In the genomic region with DNA sequence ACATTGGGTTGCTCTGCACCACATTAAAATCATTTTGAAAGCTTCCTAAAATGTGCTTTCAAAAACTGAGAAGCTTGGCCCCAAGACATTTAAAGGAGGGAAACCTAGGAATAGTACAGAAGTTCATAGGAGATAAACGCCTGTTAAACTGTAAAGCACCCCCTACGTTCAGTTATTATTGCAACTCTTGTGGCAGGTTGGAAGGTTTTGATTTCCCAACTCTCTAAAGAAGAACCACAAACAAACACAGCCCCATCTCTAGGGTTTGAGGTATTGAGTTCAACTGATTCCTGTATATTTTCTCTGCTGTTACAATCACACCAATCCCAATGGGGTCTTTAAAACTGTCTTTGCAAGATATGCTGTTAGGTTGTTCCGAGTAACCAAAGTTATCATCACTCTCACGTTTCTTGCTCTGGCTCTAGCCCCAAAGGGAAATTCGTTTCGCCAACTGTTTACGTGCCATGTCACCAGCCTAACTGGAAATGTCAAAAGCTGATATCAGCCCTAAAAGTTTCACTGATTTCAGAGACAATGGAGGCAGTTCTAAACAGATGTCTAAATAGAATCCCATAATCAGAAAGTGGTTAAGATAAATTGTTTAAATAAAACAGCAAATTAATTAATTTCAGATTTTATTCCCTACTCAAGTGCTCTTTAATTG, we compare ENCODE assay signal across 8 cellular contexts. TPM values are rescaled to one million over a fixed set of nuclear protein-coding genes. Genes with fewer than 3 reads are reported as not detected.
A peak's percentile ranks its signal among the peaks of the same experiment; 100 is the strongest.
DNase-seq lines count a peak whose midpoint lies in the region; ATAC-seq and TF ChIP-seq lines count a peak whose summit lies in the region.
"Had no signal": no experiment of that assay in that cellular context is flagged by ENCODE, and none has a peak within 500 bp of the region (broad histone marks: within the 10 kb centered on the region; RNA-seq: fewer than 3 reads in every experiment).

No MANE protein-coding gene starts in this region.

- no peak overlapping the region for H3K9ac ChIP-seq in MM.1S (ENCODE audit: low read length)

- TF ChIP-seq CTCF in DOHH2 (IDR thresholded peaks at IDR 0.05; ENCODE audit: low read depth, low read length, poor library complexity, severe bottlenecking): no peak
- no peak for TF ChIP-seq CTCF in MM.1S (IDR thresholded peaks at IDR 0.05; ENCODE audit: low read length)
- TF ChIP-seq CTCF in nephron (IDR thresholded peaks at IDR 0.05; ENCODE audit: unreplicated experiment in 3 of 3): no peak

- H3K27ac ChIP-seq in DOHH2 (ENCODE audit: low read depth, low read length) (no peak overlapping the region), MM.1S (ENCODE audit: low read length) (no peak overlapping the region)

- no peaks in the 10 kb centered on the region for H3K9me3 ChIP-seq in DOHH2 (ENCODE audit: control insufficient read depth, insufficient read depth, low read length)
- no peaks in the 10 kb centered on the region for H3K9me3 ChIP-seq in MM.1S (replicated peaks; ENCODE audit: insufficient read depth, low read length)

- no peak overlapping the region for H3K27ac Mint-ChIP-seq in activated naive CD8-positive, alpha-beta T cell treated with anti-CD3 and anti-CD28 coated beads, Interleukin-2, amount 10 ng/mL, durations not matched to agents 7 days and 5 days
- peak overlapping the region in 1 of 3 experiments; percentile 71 for H3K27ac Mint-ChIP-seq in nephron

- H3K36me3 ChIP-seq in DOHH2 (ENCODE audit: control insufficient read depth, low read length) (peaks cover 7% of the 10 kb centered on the region), MM.1S (replicated peaks; ENCODE audit: insufficient read depth, low read length) (no peaks in the 10 kb centered on the region)

- H3K27me3 ChIP-seq in DOHH2 (ENCODE audit: control insufficient read depth, low read length): peaks cover 6% of the 10 kb centered on the region; the same call in 1 of the 2 replicates
- H3K27me3 ChIP-seq in MM.1S (replicated peaks; ENCODE audit: insufficient read depth, low read length): no peaks in the 10 kb centered on the region

- H3K27me3 Mint-ChIP-seq in activated naive CD8-positive, alpha-beta T cell treated with anti-CD3 and anti-CD28 coated beads, Interleukin-2, amount 10 ng/mL, durations not matched to agents 7 days and 5 days: peaks cover 68% of the 10 kb centered on the region
- H3K27me3 Mint-ChIP-seq in nephron (ENCODE audit: low read depth): peaks cover 99% of the 10 kb centered on the region

- H3K4me1 ChIP-seq in DOHH2 (ENCODE audit: control insufficient read depth, low read length) (peaks cover 41% of the 10 kb centered on the region), MM.1S (ENCODE audit: low read length) (0 out of 2 replicates have a peak, but pooled peaks cover 8% of the 10 kb centered on the region)

- no peaks in the 10 kb centered on the region for H4K20me1 ChIP-seq in DOHH2 (ENCODE audit: control insufficient read depth, insufficient read depth, low read depth, low read length)
- no peaks in the 10 kb centered on the region for H4K20me1 ChIP-seq in MM.1S (ENCODE audit: insufficient read depth, low read length)

- in situ Hi-C loops in ACHN (cut with HindIII; ENCODE audit: low pct_ligation_motif_present, low pct_unique_long_range_greater_than_20kb, low sequenced_read_pairs): no loop called here

- H2AFZ ChIP-seq in MM.1S (ENCODE audit: low read length): 0 out of 2 replicates have a peak overlapping the region, but pooled peaks have one; percentile 96

- H3F3A ChIP-seq in DOHH2 (ENCODE audit: control insufficient read depth, insufficient read depth) (0 out of 2 replicates have a peak, but pooled peaks cover 6% of the 10 kb centered on the region), MM.1S (ENCODE audit: insufficient read depth, low read length) (peaks cover 6% of the 10 kb centered on the region; the same call in 1 of the 2 replicates)

- H3K4me3 ChIP-seq in DOHH2 (ENCODE audit: low read length) (peak overlapping the region; percentile 94), MM.1S (ENCODE audit: low read length) (no peak overlapping the region)

- peaks cover 8% of the 10 kb centered on the region for H3K9me3 Mint-ChIP-seq in activated naive CD8-positive, alpha-beta T cell treated with anti-CD3 and anti-CD28 coated beads, Interleukin-2, amount 10 ng/mL, durations not matched to agents 7 days and 5 days
- H3K9me3 Mint-ChIP-seq in nephron: peaks cover 3% of the 10 kb centered on the region

- H3K4me2 ChIP-seq in DOHH2 (ENCODE audit: low read length) (peak overlapping the region; percentile 97), MM.1S (ENCODE audit: low read depth, low read length) (peak overlapping the region; percentile 92; the same call in 1 of the 2 replicates)

- H3K9me2 ChIP-seq in DOHH2 (replicated peaks; ENCODE audit: control insufficient read depth, low read length): no peaks in the 10 kb centered on the region
- no peaks in the 10 kb centered on the region for H3K9me2 ChIP-seq in MM.1S (replicated peaks; ENCODE audit: insufficient read depth, low read length)

- H3K4me1 Mint-ChIP-seq in activated naive CD8-positive, alpha-beta T cell treated with anti-CD3 and anti-CD28 coated beads, Interleukin-2, amount 10 ng/mL, durations not matched to agents 7 days and 5 days: peaks cover 8% of the 10 kb centered on the region
- H3K4me1 Mint-ChIP-seq in nephron: peaks cover 9% of the 10 kb centered on the region

- POLR2A ChIA-PET in activated naive CD8-positive, alpha-beta T cell treated with anti-CD3 and anti-CD28 coated beads, Interleukin-2, amount 10 ng/mL, durations not matched to agents 7 days and 5 days (lab: Charles Lee): no interaction called here

- DNase-seq in MM.1S (no peak), ACHN (no peak), HuH-7.5 (ENCODE audit: low spot score) (no peak)
- DNase-seq in activated naive CD8-positive, alpha-beta T cell treated with anti-CD3 and anti-CD28 coated beads, Interleukin-2, amount 10 ng/mL, durations not matched to agents 7 days and 5 days: no peak
- DNase-seq: NCI-H2171 had no signal

- peak overlapping the region; percentile 81 for H3K4me3 Mint-ChIP-seq in activated naive CD8-positive, alpha-beta T cell treated with anti-CD3 and anti-CD28 coated beads, Interleukin-2, amount 10 ng/mL, durations not matched to agents 7 days and 5 days
- peak overlapping the region; percentile 90 to 92 (median 91) for H3K4me3 Mint-ChIP-seq in nephron

- H3K79me2 ChIP-seq in DOHH2 (ENCODE audit: control insufficient read depth, low read length) (peaks cover 14% of the 10 kb centered on the region), MM.1S (ENCODE audit: low read length) (peaks cover 5% of the 10 kb centered on the region)

- ATAC-seq in activated naive CD8-positive, alpha-beta T cell treated with anti-CD3 and anti-CD28 coated beads, Interleukin-2, amount 10 ng/mL, durations not matched to agents 7 days and 5 days (ENCODE audit: low read depth): no peak
- no peak for ATAC-seq in GM21528 (IDR thresholded peaks at IDR 0.05; ENCODE audit: low FRiP score, unreplicated experiment)

- H3K36me3 Mint-ChIP-seq in activated naive CD8-positive, alpha-beta T cell treated with anti-CD3 and anti-CD28 coated beads, Interleukin-2, amount 10 ng/mL, durations not matched to agents 7 days and 5 days: peaks cover 2% of the 10 kb centered on the region
- H3K36me3 Mint-ChIP-seq in nephron (ENCODE audit: low read depth): no peaks in the 10 kb centered on the region

RNA-seq across cellular contexts. Expression of a gene that starts 12.1 kb away (rescaled TPM):
- total RNA-seq in activated naive CD8-positive, alpha-beta T cell treated with anti-CD3 and anti-CD28 coated beads, Interleukin-2, amount 10 ng/mL, durations not matched to agents 7 days and 5 days: not detected
